Comparison of ENCODE assay signal across 2 cellular contexts in genomic region chr14:102063092-102063807, GRCh38.
TF ChIP-seq lines count a peak whose summit lies in the region.

No MANE protein-coding gene starts in this region.

TF ChIP-seq in HEK293T, 16 proteins besides CTCF, POLR2A, EP300 and RAD21 (continued from another document):
- TF ChIP-seq ARNT (IDR thresholded peaks at IDR 0.05): no peak
- TF ChIP-seq TARDBP (IDR thresholded peaks at IDR 0.05): no peak
- no peak for TF ChIP-seq CTBP1 (IDR thresholded peaks at IDR 0.05; ENCODE audit: borderline replicate concordance)
TF ChIP-seq in HEK293T: peak in this region for 0.

TF ChIP-seq in HepG2, 621 proteins besides CTCF, POLR2A, EP300 and RAD21 (continued from another document):
- peak; percentile 50; the same call in 1 of the 2 replicates for TF ChIP-seq ZNF687 (CRISPR knock-in tag; IDR thresholded peaks at IDR 0.05)
- no peak for TF ChIP-seq GABPA (IDR thresholded peaks at IDR 0.05; ENCODE audit: low read depth, low read length)
- TF ChIP-seq GABPA (CRISPR knock-in tag; IDR thresholded peaks at IDR 0.05; ENCODE audit: low read depth): no peak
- 0 out of 2 replicates have a peak, but pooled peaks have one; percentile 20 for TF ChIP-seq PITX1 (CRISPR knock-in tag; IDR thresholded peaks at IDR 0.05)
- no peak for TF ChIP-seq MIER2 (CRISPR knock-in tag; IDR thresholded peaks at IDR 0.05)
- TF ChIP-seq GABPB1 (CRISPR knock-in tag; IDR thresholded peaks at IDR 0.05): peak; percentile 36; the same call in 1 of the 2 replicates
- no peak for TF ChIP-seq SCMH1 (CRISPR knock-in tag; IDR thresholded peaks at IDR 0.05; ENCODE audit: borderline replicate concordance)
- TF ChIP-seq IKZF4 (CRISPR knock-in tag; IDR thresholded peaks at IDR 0.05; ENCODE audit: borderline replicate concordance, low read depth, not compliant biosample characterization): peak; percentile 14
- TF ChIP-seq ZNF253 (CRISPR knock-in tag; IDR thresholded peaks at IDR 0.05; ENCODE audit: borderline replicate concordance): no peak
- no peak for TF ChIP-seq NONO (IDR thresholded peaks at IDR 0.05)
- no peak for TF ChIP-seq NONO (CRISPR knock-in tag; conservative IDR thresholded peaks at IDR 0.05)
- peak; percentile 28 for TF ChIP-seq HNRNPLL (IDR thresholded peaks at IDR 0.05; ENCODE audit: low read depth, low read length, poor library complexity, severe bottlenecking)
- no peak for TF ChIP-seq ZNF878 (CRISPR knock-in tag; IDR thresholded peaks at IDR 0.05)
- TF ChIP-seq SALL1 (CRISPR knock-in tag; IDR thresholded peaks at IDR 0.05): 0 out of 2 replicates have a peak, but pooled peaks have one; percentile 14
- 0 out of 2 replicates have a peak, but pooled peaks have one; percentile 38 for TF ChIP-seq SMC3 (IDR thresholded peaks at IDR 0.05; ENCODE audit: low read length)
- 0 out of 2 replicates have a peak, but pooled peaks have one; percentile 39 for TF ChIP-seq ARID3A (IDR thresholded peaks at IDR 0.05; ENCODE audit: low read depth, low read length)
- TF ChIP-seq ZNF160 (CRISPR knock-in tag; IDR thresholded peaks at IDR 0.05): no peak
- peak; percentile 42 for TF ChIP-seq STAG1 (CRISPR knock-in tag; IDR thresholded peaks at IDR 0.05)
- TF ChIP-seq PRDM10 (CRISPR knock-in tag; IDR thresholded peaks at IDR 0.05; ENCODE audit: low read depth): peak; percentile 68; the same call in 1 of the 2 replicates
